ENCODE assay signal across 1 cellular context in the genomic region with DNA sequence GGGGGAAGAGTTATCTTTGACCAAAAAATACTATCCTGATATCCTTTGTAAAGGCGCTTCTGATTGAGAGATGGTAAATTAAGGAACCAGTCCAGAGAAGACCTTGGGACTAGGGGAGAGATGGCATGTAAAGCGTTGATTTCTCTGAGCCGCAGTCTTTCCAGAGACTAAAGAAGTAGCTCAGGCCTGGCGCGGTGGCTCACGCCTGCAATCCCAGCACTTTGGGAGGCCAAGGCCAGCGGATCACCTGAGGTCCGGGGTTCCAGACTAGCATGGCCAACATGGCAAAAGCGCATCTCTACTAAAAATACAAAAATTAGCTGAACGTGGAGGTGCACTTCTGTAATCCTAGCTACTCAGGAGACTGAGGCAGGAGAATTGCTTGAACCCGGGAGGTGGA.
TF ChIP-seq lines count a peak whose summit lies in the region.

No MANE protein-coding gene starts in this region.

TF ChIP-seq in HEK293, 187 proteins besides CTCF, POLR2A, EP300 and RAD21 (continued from another document):
- TF ChIP-seq, protein P1, sequence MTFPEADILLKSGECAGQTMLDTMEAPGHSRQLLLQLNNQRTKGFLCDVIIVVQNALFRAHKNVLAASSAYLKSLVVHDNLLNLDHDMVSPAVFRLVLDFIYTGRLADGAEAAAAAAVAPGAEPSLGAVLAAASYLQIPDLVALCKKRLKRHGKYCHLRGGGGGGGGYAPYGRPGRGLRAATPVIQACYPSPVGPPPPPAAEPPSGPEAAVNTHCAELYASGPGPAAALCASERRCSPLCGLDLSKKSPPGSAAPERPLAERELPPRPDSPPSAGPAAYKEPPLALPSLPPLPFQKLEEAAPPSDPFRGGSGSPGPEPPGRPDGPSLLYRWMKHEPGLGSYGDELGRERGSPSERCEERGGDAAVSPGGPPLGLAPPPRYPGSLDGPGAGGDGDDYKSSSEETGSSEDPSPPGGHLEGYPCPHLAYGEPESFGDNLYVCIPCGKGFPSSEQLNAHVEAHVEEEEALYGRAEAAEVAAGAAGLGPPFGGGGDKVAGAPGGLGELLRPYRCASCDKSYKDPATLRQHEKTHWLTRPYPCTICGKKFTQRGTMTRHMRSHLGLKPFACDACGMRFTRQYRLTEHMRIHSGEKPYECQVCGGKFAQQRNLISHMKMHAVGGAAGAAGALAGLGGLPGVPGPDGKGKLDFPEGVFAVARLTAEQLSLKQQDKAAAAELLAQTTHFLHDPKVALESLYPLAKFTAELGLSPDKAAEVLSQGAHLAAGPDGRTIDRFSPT (tag by site-specific recombination; IDR thresholded peaks at IDR 0.05), result no peak
- TF ChIP-seq KLF9 (tag by site-specific recombination; IDR thresholded peaks at IDR 0.05; ENCODE audit: low read depth) (no peak), ZNF138 (tag by site-specific recombination; IDR thresholded peaks at IDR 0.05; ENCODE audit: borderline replicate concordance) (no peak)
